Comparison of ENCODE assay signal across 1 cellular context in genomic region chr20:43473058-43473704, GRCh38.
A peak's percentile ranks its signal among the peaks of the same experiment; 100 is the strongest.
TF ChIP-seq lines count a peak whose summit lies in the region.

No MANE protein-coding gene starts in this region.

TF ChIP-seq in HepG2, 621 proteins besides CTCF, POLR2A, EP300 and RAD21:
- TF ChIP-seq SMC3 (IDR thresholded peaks at IDR 0.05; ENCODE audit: low read length), result peak; percentile 5; the same call in 1 of the 2 replicates
- TF ChIP-seq MTA1 (CRISPR knock-in tag; IDR thresholded peaks at IDR 0.05; ENCODE audit: borderline replicate concordance), result no peak
- TF ChIP-seq BHLHE40 (IDR thresholded peaks at IDR 0.05; ENCODE audit: low read length), result no peak
- 0 out of 2 replicates have a peak, but pooled peaks have one; percentile 7 for TF ChIP-seq TARDBP (CRISPR knock-in tag; IDR thresholded peaks at IDR 0.05)
- peak; percentile 79 for TF ChIP-seq ZNF121 (CRISPR knock-in tag; IDR thresholded peaks at IDR 0.05)
- peak in 1 of 2 experiments; percentile 23; a peak in 2 of 4 replicates for TF ChIP-seq NR2F1 (CRISPR knock-in tag; IDR thresholded peaks at IDR 0.05)
- TF ChIP-seq ZNF574 (CRISPR knock-in tag; IDR thresholded peaks at IDR 0.05), result 0 out of 2 replicates have a peak, but pooled peaks have one; percentile 22
TF ChIP-seq in HepG2: peak in this region for 5.
